10 cellular contexts compared by ENCODE assay signal in the genomic region with DNA sequence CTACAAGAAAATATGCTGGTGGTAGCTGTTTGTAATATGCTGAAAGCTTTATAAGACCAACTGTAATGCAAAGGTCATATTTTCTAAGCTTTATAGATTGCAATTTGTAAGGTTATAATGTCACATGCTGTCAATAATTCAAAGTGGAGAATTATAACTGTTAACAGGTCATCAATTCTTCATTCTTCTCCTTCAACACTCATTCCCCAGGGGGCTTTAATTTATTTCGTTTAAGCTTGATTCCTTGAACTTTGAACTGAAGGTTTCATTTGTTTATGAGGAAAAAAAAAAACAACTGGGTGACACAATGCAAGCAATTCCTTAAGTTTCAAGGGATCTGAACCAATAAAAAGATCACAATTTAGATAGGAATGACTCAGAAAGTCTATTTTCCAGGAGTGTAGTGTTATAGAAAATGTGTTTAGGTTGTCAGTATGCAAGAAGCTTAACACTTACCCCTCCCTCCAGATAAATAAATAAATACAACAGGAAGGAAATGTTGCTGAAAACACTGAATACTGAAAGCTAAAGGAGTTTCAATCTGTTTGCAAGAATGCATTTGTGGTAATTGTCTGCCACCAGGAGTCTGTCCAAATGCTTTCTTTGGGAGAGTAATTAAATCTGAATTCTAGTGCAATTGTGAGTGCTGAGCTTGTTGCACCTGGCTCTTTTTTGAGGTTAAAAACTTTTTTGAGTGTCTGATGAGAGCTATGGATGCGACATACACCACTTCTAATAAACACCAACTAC.
DNase-seq lines count a peak whose midpoint lies in the region; ATAC-seq, FAIRE-seq and TF ChIP-seq lines count a peak whose summit lies in the region.
"Had no signal": no experiment of that assay in that cellular context is flagged by ENCODE, and none has a peak within 500 bp of the region (broad histone marks: within the 10 kb centered on the region; RNA-seq: fewer than 3 reads in every experiment).

No MANE protein-coding gene starts in this region.

- no peak for TF ChIP-seq POLR2A in GM12892 (IDR thresholded peaks at IDR 0.05; ENCODE audit: low read depth, low read length)

- no peak for DNase-seq in GM12892 (ENCODE audit: insufficient read length)
- peak; percentile 6 for DNase-seq in RPMI8226
- no peak for DNase-seq in frontal cortex (ENCODE audit: low spot score in 2 of 2)
- no peak for DNase-seq in stimulated activated CD8-positive, alpha-beta memory T cell treated with anti-CD3 and anti-CD28 coated beads, Interleukin-4, amount 100 ng/mL, for 48 hours
- no peak for DNase-seq in NCI-H2107 (lab: John Stamatoyannopoulos, UW)
- DNase-seq in activated naive CD4-positive, alpha-beta T cell treated with anti-CD3 and anti-CD28 coated beads, Interleukin-2, amount 50 U/mL, for 16 hours, result no peak
- DNase-seq: foreskin keratinocyte, mesenchymal stem cell had no signal

- ATAC-seq in GM19467 (IDR thresholded peaks at IDR 0.05; ENCODE audit: unreplicated experiment) (peak; percentile 89), HG02938 (IDR thresholded peaks at IDR 0.05; ENCODE audit: unreplicated experiment) (peak; percentile 77)
- ATAC-seq: foreskin keratinocyte had no signal

- FAIRE-seq in GM12892 (lab: Jason Lieb, UNC) (peak; percentile 44), frontal cortex (lab: Jason Lieb, UNC) (no peak)
